In the genomic region with DNA sequence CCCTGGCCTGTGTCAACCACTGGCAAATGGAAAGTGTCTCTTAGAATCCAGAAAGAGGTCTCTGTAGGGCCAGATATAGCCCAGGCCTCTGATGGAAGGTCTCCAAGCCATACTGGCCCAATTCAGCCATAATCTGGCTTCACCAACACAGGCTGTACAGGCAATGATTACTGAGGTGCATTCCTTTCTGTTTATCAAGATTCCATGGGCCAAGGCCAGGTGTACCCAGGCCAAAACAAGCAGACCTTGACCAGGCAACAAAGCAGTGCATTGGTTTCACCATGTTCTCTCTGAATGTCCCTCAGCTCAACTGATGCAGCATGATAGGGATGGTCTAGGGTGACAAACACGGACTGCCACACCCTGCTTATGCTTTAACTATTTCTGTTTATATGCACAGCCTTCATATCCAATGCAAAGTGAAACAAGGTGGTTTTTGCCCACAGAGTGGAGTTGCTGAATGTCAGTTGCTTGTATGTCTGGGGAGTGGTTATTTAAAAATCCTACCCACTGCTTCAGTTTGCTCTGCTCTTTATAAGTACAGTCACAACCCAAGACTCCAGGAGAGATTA, we compare ENCODE assay signal across 10 cellular contexts. TPM values are rescaled to one million over a fixed set of nuclear protein-coding genes. Genes with fewer than 3 reads are reported as not detected.
DNase-seq lines count a peak whose midpoint lies in the region; ATAC-seq and TF ChIP-seq lines count a peak whose summit lies in the region.
"Had no signal": no experiment of that assay in that cellular context is flagged by ENCODE, and none has a peak within 500 bp of the region (broad histone marks: within the 10 kb centered on the region; RNA-seq: fewer than 3 reads in every experiment).

No MANE protein-coding gene starts in this region.

- H3K4me3 ChIP-seq in AG10803 (ENCODE audit: low read length) = no peak overlapping the region
- no peak overlapping the region for H3K4me3 ChIP-seq in heart right ventricle
- H3K4me3 ChIP-seq in ovary = no peak overlapping the region

- TF ChIP-seq CTCF in AG10803 (conservative IDR thresholded peaks at IDR 0.05; ENCODE audit: low read length) = no peak
- no peak for TF ChIP-seq CTCF in heart right ventricle (IDR thresholded peaks at IDR 0.05)
- TF ChIP-seq CTCF in osteocyte (IDR thresholded peaks at IDR 0.05) = no peak
- TF ChIP-seq CTCF in ovary (IDR thresholded peaks at IDR 0.05) = no peak

- H3K27me3 ChIP-seq in heart right ventricle (no peaks in the 10 kb centered on the region), ovary (no peaks in the 10 kb centered on the region)

- 35 to 42% methylated on average over 1 of the region's 1 CpG for WGBS in heart right ventricle, 2 donors
- 78 to 95% (median 89%) methylated on average over 1 of the region's 1 CpG for WGBS in ovary, 3 donors

- H3K27me3 Mint-ChIP-seq in osteocyte (ENCODE audit: unreplicated experiment) = no peaks in the 10 kb centered on the region
- H3K27me3 Mint-ChIP-seq: naive B cell had no signal

- DNase-seq in AG10803 (ENCODE audit: low read depth) (peak; percentile 43), heart right ventricle (no peak), NCI-H1092 (lab: John Stamatoyannopoulos, UW) (no peak), osteocyte (ENCODE audit: extremely low spot score, unreplicated experiment) (no peak), ovary (no peak)
- DNase-seq: naive B cell, SW 1271 had no signal

- H3K4me1 ChIP-seq in heart right ventricle (peaks cover 0 to 81% (median 54%) of the 10 kb centered on the region in 9 donors), ovary (ENCODE audit: insufficient read depth) (peaks cover 13% of the 10 kb centered on the region)

- no peaks in the 10 kb centered on the region for H3K36me3 Mint-ChIP-seq in osteocyte (ENCODE audit: unreplicated experiment)
- H3K36me3 Mint-ChIP-seq: naive B cell had no signal

- H3K27ac ChIP-seq in KOPT-K1 (ENCODE audit: low read depth, low read length, poor library complexity, severe bottlenecking) (peak overlapping the region; percentile 83), heart right ventricle (peak overlapping the region in 9 of 10 donors; percentile 38 to 77 (median 55)), ovary (peak overlapping the region in 1 of 2 donors; percentile 33)

- no peak for TF ChIP-seq EP300 in ovary (IDR thresholded peaks at IDR 0.05)

- peaks cover 42% of the 10 kb centered on the region for H3K4me1 Mint-ChIP-seq in osteocyte (ENCODE audit: unreplicated experiment)

- ATAC-seq in GM21447 (IDR thresholded peaks at IDR 0.05; ENCODE audit: unreplicated experiment) (peak; percentile 58), heart right ventricle (peak in 6 of 8 donors; percentile 5 to 66 (median 21)), GM21390 (IDR thresholded peaks at IDR 0.05; ENCODE audit: unreplicated experiment) (no peak)

- H3K27ac Mint-ChIP-seq in osteocyte (ENCODE audit: unreplicated experiment) = no peak overlapping the region

- H3K9me3 ChIP-seq in KOPT-K1 (ENCODE audit: insufficient read depth, low read length, poor library complexity, severe bottlenecking) (no peaks in the 10 kb centered on the region), heart right ventricle (no peaks in the 10 kb centered on the region), ovary (no peaks in the 10 kb centered on the region)

- H3K4me3 Mint-ChIP-seq in osteocyte (ENCODE audit: unreplicated experiment) = no peak overlapping the region
- H3K4me3 Mint-ChIP-seq: naive B cell had no signal

- intact Hi-C loops in heart right ventricle (cut with DNase I) (loop anchor here (2.0 to 10.0 kb wide), 18 partner anchors 46 to 982 kb away; a partner anchor contains a TSS), ovary (cut with DNase I) (loop anchor here (5.0 to 10.0 kb wide), 9 partner anchors 47 to 1090 kb away; a partner anchor contains a TSS)

- no peak for TF ChIP-seq POLR2A in ovary (IDR thresholded peaks at IDR 0.05)

- H3K36me3 ChIP-seq in KOPT-K1 (ENCODE audit: insufficient read depth, low read length) (no peaks in the 10 kb centered on the region), heart right ventricle (peaks cover 0 to 20% (median 0%) of the 10 kb centered on the region in 9 donors), ovary (no peaks in the 10 kb centered on the region)

- no peaks in the 10 kb centered on the region for H3K9me3 Mint-ChIP-seq in osteocyte (ENCODE audit: unreplicated experiment)
- H3K9me3 Mint-ChIP-seq: naive B cell had no signal

RNA-seq across cellular contexts. Expression of a gene that starts 25.2 kb away (rescaled TPM):
- total RNA-seq in heart right ventricle = 10 to 100 TPM; 19.1 to 52.5 (median 24.7) TPM
- polyA plus RNA-seq in heart right ventricle = 10 to 100 TPM; 23.7 to 77.3 TPM
- 93.0 and 116 TPM in 2 replicates for total RNA-seq in osteocyte
- total RNA-seq in ovary = 100 to 1,000 TPM in 4 of 7 donors, 10 to 100 TPM in 3; 86.8 to 514 (median 115) TPM
- polyA plus RNA-seq in ovary = 10 to 100 TPM; 67.6 to 78.7 TPM
